Comparison of ENCODE assay signal across 9 cellular contexts in genomic region chr7:111091623-111092370, GRCh38. TPM values are rescaled to one million over a fixed set of nuclear protein-coding genes. Genes with fewer than 3 reads are reported as not detected.
DNase-seq lines count a peak whose midpoint lies in the region; ATAC-seq and TF ChIP-seq lines count a peak whose summit lies in the region.
"Had no signal": no experiment of that assay in that cellular context is flagged by ENCODE, and none has a peak within 500 bp of the region (broad histone marks: within the 10 kb centered on the region; RNA-seq: fewer than 3 reads in every experiment).

No MANE protein-coding gene starts in this region.

- H3K9me3 Mint-ChIP-seq in activated naive CD8-positive, alpha-beta T cell treated with anti-CD3 and anti-CD28 coated beads, Interleukin-2, amount 50 U/mL, for 24 hours: no peaks in the 10 kb centered on the region

- no peaks in the 10 kb centered on the region for H3K4me1 ChIP-seq in mononuclear cell (ENCODE audit: insufficient read depth, low read length)

- peaks cover 51% of the 10 kb centered on the region for H3K36me3 Mint-ChIP-seq in activated naive CD8-positive, alpha-beta T cell treated with anti-CD3 and anti-CD28 coated beads, Interleukin-2, amount 50 U/mL, for 24 hours (ENCODE audit: low read depth)

- H3K27me3 Mint-ChIP-seq in activated naive CD8-positive, alpha-beta T cell treated with anti-CD3 and anti-CD28 coated beads, Interleukin-2, amount 50 U/mL, for 24 hours: no peaks in the 10 kb centered on the region

- no peak for TF ChIP-seq CTCF in GM13977 (IDR thresholded peaks at IDR 0.05; ENCODE audit: extremely low read depth, insufficient read depth, missing control alignments)

- peak; percentile 21 for ATAC-seq in HG03469 (IDR thresholded peaks at IDR 0.05; ENCODE audit: unreplicated experiment)
- ATAC-seq in activated naive CD8-positive, alpha-beta T cell treated with anti-CD3 and anti-CD28 coated beads, Interleukin-2, amount 50 U/mL, for 24 hours: no peak

- no peaks in the 10 kb centered on the region for H3K9me3 ChIP-seq in mononuclear cell (ENCODE audit: low read depth, low read length)
- H3K9me3 ChIP-seq: pancreas had no signal

- peak overlapping the region; percentile 34 for H3K4me3 ChIP-seq in mononuclear cell (ENCODE audit: low read length)

- in situ Hi-C loops in GM13977 (cut with MboI; ENCODE audit: low pct_unique_long_range_greater_than_20kb, low sequenced_read_pairs, unreplicated experiment): loop anchor here (25.0 kb wide), 2 partner anchors 396 to 646 kb away; no protein-coding TSS in a partner anchor

- H3K4me1 Mint-ChIP-seq in activated naive CD8-positive, alpha-beta T cell treated with anti-CD3 and anti-CD28 coated beads, Interleukin-2, amount 50 U/mL, for 24 hours: peaks cover 77% of the 10 kb centered on the region

- DNase-seq in COR-L47 (lab: John Stamatoyannopoulos, UW) (peak; percentile 53), GM13977 (ENCODE audit: low spot score) (no peak), DMS53 (lab: John Stamatoyannopoulos, UW) (no peak), NCI-H2029 treated with DMSO at 0.1 percent for 48 hours (lab: John Stamatoyannopoulos, UW) (no peak), HT-29 (ENCODE audit: low spot score) (no peak)
- DNase-seq in activated naive CD8-positive, alpha-beta T cell treated with anti-CD3 and anti-CD28 coated beads, Interleukin-2, amount 50 U/mL, for 24 hours: no peak
- DNase-seq: pancreas had no signal

- H3K27me3 ChIP-seq in mononuclear cell (ENCODE audit: insufficient read depth, low read length): no peaks in the 10 kb centered on the region
- H3K27me3 ChIP-seq: pancreas had no signal

- H3K27ac Mint-ChIP-seq in activated naive CD8-positive, alpha-beta T cell treated with anti-CD3 and anti-CD28 coated beads, Interleukin-2, amount 50 U/mL, for 24 hours: peak overlapping the region; percentile 89

- peak overlapping the region; percentile 91 for H3K4me3 Mint-ChIP-seq in activated naive CD8-positive, alpha-beta T cell treated with anti-CD3 and anti-CD28 coated beads, Interleukin-2, amount 50 U/mL, for 24 hours

RNA-seq across cellular contexts. Expression of gene LRRN3, which starts 0.9 kb away (rescaled TPM):
- total RNA-seq in mononuclear cell: 3.8 TPM
- not detected in 2 replicates for total RNA-seq in HT-29 (2014; rRNA removed; shearing (Covaris generic))
